ENCODE assay signal across 1 cellular context in genomic region chr14:76089575-76089974, GRCh38.
TF ChIP-seq lines count a peak whose summit lies in the region.

No MANE protein-coding gene starts in this region.

TF ChIP-seq in WTC11, 78 proteins besides CTCF, POLR2A, EP300 and RAD21 (continued from another document):
- TF ChIP-seq E2F5 (CRISPR knock-in tag; IDR thresholded peaks at IDR 0.05) (no peak), ZBTB21 (CRISPR knock-in tag; IDR thresholded peaks at IDR 0.05; ENCODE audit: borderline replicate concordance) (no peak)
